Comparison of ENCODE assay signal across 8 cellular contexts in genomic region chr2:113503094-113504042, GRCh38. TPM values are rescaled to one million over a fixed set of nuclear protein-coding genes. Genes with fewer than 3 reads are reported as not detected.
A peak's percentile ranks its signal among the peaks of the same experiment; 100 is the strongest.
DNase-seq lines count a peak whose midpoint lies in the region; ATAC-seq, FAIRE-seq and TF ChIP-seq lines count a peak whose summit lies in the region.
"Not testable (repeated sequence)": the region's sequence is repeated elsewhere in the genome, so short reads cannot be mapped to it uniquely, and the experiment has no call there.

No MANE protein-coding gene starts in this region.

- not testable (repeated sequence) for H3K4me1 ChIP-seq in MM.1S (ENCODE audit: low read length); parathyroid adenoma
- H3K4me1 ChIP-seq in upper lobe of right lung, result peaks cover 17% of the 10 kb centered on the region

- H3K4me3 ChIP-seq in HFF-Myc (replicated peaks; ENCODE audit: low read depth, low read length) (peak overlapping the region; percentile 28), MM.1S (ENCODE audit: low read length) (peak overlapping the region; percentile 20; the same call in 1 of the 2 replicates), parathyroid adenoma (ENCODE audit: low read depth, low read length) (peak overlapping the region; percentile 31), upper lobe of right lung (peak overlapping the region; percentile 53)

- peak overlapping the region; percentile 57 for H3K4me3 Mint-ChIP-seq in activated T-cell treated with anti-CD3 and anti-CD28 coated beads, Interleukin-2, amount 50 U/mL, for 4 hours
- H3K4me3 Mint-ChIP-seq in immature natural killer cell, result peak overlapping the region in 4 of 5 donors; percentile 59 to 69 (median 66)

- not testable (repeated sequence) for H3K36me3 ChIP-seq in MM.1S (replicated peaks; ENCODE audit: insufficient read depth, low read length); parathyroid adenoma (ENCODE audit: control insufficient read depth, insufficient read depth, low read length); upper lobe of right lung

- not testable (repeated sequence) for H3K27ac ChIP-seq in MM.1S (ENCODE audit: low read length); parathyroid adenoma; upper lobe of right lung

- not testable (repeated sequence) for H3K27ac Mint-ChIP-seq in immature natural killer cell

- DNase-seq in GM12892 (ENCODE audit: insufficient read length) (peak; percentile 15), immature natural killer cell (peak in 2 of 3 donors; percentile 24 to 26), upper lobe of right lung (peak; percentile 67)
- DNase-seq in HFF-Myc (ENCODE audit: extremely low read depth, low read depth); MM.1S: not testable (repeated sequence)
- DNase-seq in activated T-cell treated with anti-CD3 and anti-CD28 coated beads, Interleukin-2, amount 50 U/mL, for 4 hours, result peak; percentile 34
- DNase-seq in effector CD4-positive, alpha-beta T cell, result peak; percentile 35

- H3K4me2 ChIP-seq in MM.1S (ENCODE audit: low read depth, low read length) (peak overlapping the region; percentile 6; the same call in 1 of the 2 replicates), parathyroid adenoma (ENCODE audit: low read length) (peak overlapping the region; percentile 26)

- H3K9me2 ChIP-seq in MM.1S (replicated peaks; ENCODE audit: insufficient read depth, low read length), result not testable (repeated sequence)

- not testable (repeated sequence) for H3F3A ChIP-seq in MM.1S (ENCODE audit: insufficient read depth, low read length)

- not testable (repeated sequence) for H3K9me3 ChIP-seq in MM.1S (replicated peaks; ENCODE audit: insufficient read depth, low read length); parathyroid adenoma (ENCODE audit: control insufficient read depth, low read length); upper lobe of right lung

- not testable (repeated sequence) for TF ChIP-seq POLR2A in GM12892 (IDR thresholded peaks at IDR 0.05; ENCODE audit: low read depth, low read length)

- H4K20me1 ChIP-seq in MM.1S (ENCODE audit: insufficient read depth, low read length), result not testable (repeated sequence)

- H3K9ac ChIP-seq in MM.1S (ENCODE audit: low read length); parathyroid adenoma: not testable (repeated sequence)

- H2AFZ ChIP-seq in MM.1S (ENCODE audit: low read length), result not testable (repeated sequence)
- peak overlapping the region; percentile 72 for H2AFZ ChIP-seq in parathyroid adenoma

- not testable (repeated sequence) for H3K27me3 ChIP-seq in MM.1S (replicated peaks; ENCODE audit: insufficient read depth, low read length); parathyroid adenoma (ENCODE audit: control insufficient read depth, insufficient read depth, low read length)
- peaks cover 52% of the 10 kb centered on the region for H3K27me3 ChIP-seq in upper lobe of right lung

- FAIRE-seq in GM12892 (lab: Jason Lieb, UNC), result not testable (repeated sequence)

- not testable (repeated sequence) for H3K9me3 Mint-ChIP-seq in activated T-cell treated with anti-CD3 and anti-CD28 coated beads, Interleukin-2, amount 50 U/mL, for 4 hours; immature natural killer cell

- peak; percentile 76 to 81 for ATAC-seq in activated T-cell treated with anti-CD3 and anti-CD28 coated beads, Interleukin-2, amount 50 U/mL, for 4 hours
- peak; percentile 79 for ATAC-seq in upper lobe of right lung

- intact Hi-C loops in upper lobe of right lung (cut with DNase I), result not testable (repeated sequence)

- TF ChIP-seq CTCF in HFF-Myc (IDR thresholded peaks at IDR 0.05; ENCODE audit: low read depth, low read length, missing control alignments); MM.1S (IDR thresholded peaks at IDR 0.05; ENCODE audit: low read length); parathyroid adenoma (IDR thresholded peaks at IDR 0.05); upper lobe of right lung (IDR thresholded peaks at IDR 0.05): not testable (repeated sequence)

- H3K4me1 Mint-ChIP-seq in activated T-cell treated with anti-CD3 and anti-CD28 coated beads, Interleukin-2, amount 50 U/mL, for 4 hours (ENCODE audit: low read depth), result peaks cover 10% of the 10 kb centered on the region
- peaks cover 19% of the 10 kb centered on the region in 2 donors for H3K4me1 Mint-ChIP-seq in immature natural killer cell

- H3K27me3 Mint-ChIP-seq in activated T-cell treated with anti-CD3 and anti-CD28 coated beads, Interleukin-2, amount 50 U/mL, for 4 hours (ENCODE audit: low read depth), result peaks cover 24% of the 10 kb centered on the region
- peaks cover 2 to 19% (median 16%) of the 10 kb centered on the region in 3 donors for H3K27me3 Mint-ChIP-seq in immature natural killer cell (ENCODE audit: low read depth in 3 of 3)

- not testable (repeated sequence) for H3K36me3 Mint-ChIP-seq in activated T-cell treated with anti-CD3 and anti-CD28 coated beads, Interleukin-2, amount 50 U/mL, for 4 hours (ENCODE audit: insufficient read depth); immature natural killer cell

- not testable (repeated sequence) for H3K79me2 ChIP-seq in MM.1S (ENCODE audit: low read length); parathyroid adenoma

RNA-seq across cellular contexts. Expression of gene FOXD4L1, which starts 4.9 kb away (rescaled TPM):
- not detected for polyA plus RNA-seq in GM12892 (2012; ENCODE audit: missing spikeins)
- total RNA-seq in activated T-cell treated with anti-CD3 and anti-CD28 coated beads, Interleukin-2, amount 50 U/mL, for 4 hours, result under 1 TPM; 0.11 to 0.18 (median 0.16) TPM
- polyA plus RNA-seq in immature natural killer cell, result not detected
- 0.78 TPM for total RNA-seq in upper lobe of right lung
